In the genomic region with DNA sequence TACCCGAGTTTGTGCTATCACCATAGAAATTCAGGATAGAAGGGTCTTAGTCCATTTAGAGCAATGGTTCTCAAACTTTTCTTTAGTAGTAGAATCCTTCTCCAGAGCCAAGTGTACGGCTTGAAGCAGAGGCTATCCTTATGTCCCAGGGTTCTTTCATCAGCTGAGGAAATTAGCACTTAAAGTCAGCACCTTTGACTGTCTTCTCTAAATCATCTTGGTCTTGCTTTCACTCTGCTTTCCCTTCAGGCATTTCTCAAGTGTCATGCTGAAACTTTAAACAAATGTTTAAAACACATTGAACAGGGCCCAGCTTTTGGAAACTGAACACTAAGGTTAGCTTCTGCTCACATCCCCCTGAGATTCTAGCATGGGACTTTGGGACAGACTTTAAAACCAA, we compare ENCODE assay signal across 23 cellular contexts.
DNase-seq lines count a peak whose midpoint lies in the region; ATAC-seq and TF ChIP-seq lines count a peak whose summit lies in the region.
"Had no signal": no experiment of that assay in that cellular context is flagged by ENCODE, and none has a peak within 500 bp of the region (broad histone marks: within the 10 kb centered on the region; RNA-seq: fewer than 3 reads in every experiment).

No MANE protein-coding gene starts in this region.

- ATAC-seq in body of pancreas (no peak), GM21723 (IDR thresholded peaks at IDR 0.05; ENCODE audit: unreplicated experiment) (no peak)
- ATAC-seq: stimulated activated memory B cell treated with anti-CD40 and anti-IgM and Interleukin-4, amounts not matched to agents 10 μg/mL and 1 μg/mL and 100 μg/mL, for 72 hours had no signal

- H3K36me3 ChIP-seq in GM23248 (ENCODE audit: low read depth) (no peaks in the 10 kb centered on the region), body of pancreas (replicated peaks in 1 of 2; ENCODE audit: insufficient read depth in 1 of 2, low read depth in 2 of 2) (no peaks in the 10 kb centered on the region), subcutaneous abdominal adipose tissue (ENCODE audit: control insufficient read depth in 5 of 5, insufficient read depth in 5 of 5, low read length in 5 of 5) (no peaks in the 10 kb centered on the region)
- H3K36me3 ChIP-seq: colonic mucosa had no signal

- no peak overlapping the region for H3K4me3 Mint-ChIP-seq in mesothelial cell of epicardium
- H3K4me3 Mint-ChIP-seq: activated naive CD4-positive, alpha-beta T cell treated with anti-CD3 and anti-CD28 coated beads for 36 hours; CD4-positive, CD25-positive, alpha-beta regulatory T cell; memory B cell; stimulated activated memory B cell treated with anti-CD40 and anti-IgM and Interleukin-4, amounts not matched to agents 10 μg/mL and 1 μg/mL and 100 μg/mL, for 72 hours; T-helper 1 cell treated with Interleukin-12 subunit alpha and Interleukin-12 subunit beta and Interleukin-4 antibody, amounts not matched to agents 30 μg/mL and 1 μg/mL, for 36 hours had no signal

- no peaks in the 10 kb centered on the region for H3K9me3 ChIP-seq in GM23248 (ENCODE audit: low read depth)
- H3K9me3 ChIP-seq in body of pancreas: no peaks in the 10 kb centered on the region
- no peaks in the 10 kb centered on the region for H3K9me3 ChIP-seq in subcutaneous abdominal adipose tissue (ENCODE audit: control insufficient read depth in 5 of 5, low read length in 5 of 5)
- H3K9me3 ChIP-seq: colonic mucosa had no signal

- no peaks in the 10 kb centered on the region for H3K9me3 Mint-ChIP-seq in mesothelial cell of epicardium
- H3K9me3 Mint-ChIP-seq: activated naive CD4-positive, alpha-beta T cell treated with anti-CD3 and anti-CD28 coated beads for 36 hours; CD4-positive, CD25-positive, alpha-beta regulatory T cell; memory B cell; stimulated activated memory B cell treated with anti-CD40 and anti-IgM and Interleukin-4, amounts not matched to agents 10 μg/mL and 1 μg/mL and 100 μg/mL, for 72 hours; T-helper 1 cell treated with Interleukin-12 subunit alpha and Interleukin-12 subunit beta and Interleukin-4 antibody, amounts not matched to agents 30 μg/mL and 1 μg/mL, for 36 hours had no signal

- no peak for TF ChIP-seq POLR2A in body of pancreas (IDR thresholded peaks at IDR 0.05)

- no peak overlapping the region for H2AFZ ChIP-seq in GM23248

- intact Hi-C loops in body of pancreas (cut with DNase I): no loop called here

- H3K4me3 ChIP-seq in GM23248 (no peak overlapping the region), body of pancreas (no peak overlapping the region), subcutaneous abdominal adipose tissue (ENCODE audit: low read depth in 1 of 5, low read length in 5 of 5) (no peak overlapping the region)
- H3K4me3 ChIP-seq: colonic mucosa had no signal

- no peaks in the 10 kb centered on the region for H3K9me2 ChIP-seq in GM23248 (ENCODE audit: insufficient read depth)

- DNase-seq in GM23248: no peak
- no peak for DNase-seq in body of pancreas
- DNase-seq in mesothelial cell of epicardium (ENCODE audit: low spot score in 2 of 2, unreplicated experiment in 2 of 2): no peak
- no peak for DNase-seq in retina
- no peak for DNase-seq in NCI-H1048 (lab: John Stamatoyannopoulos, UW)
- DNase-seq in NCI-H1436 (lab: John Stamatoyannopoulos, UW): no peak
- DNase-seq: activated CD4-positive, alpha-beta T cell treated with anti-CD3 and anti-CD28 coated beads, Interleukin-2, amount 50 U/mL, for 48 hours; activated naive CD4-positive, alpha-beta T cell treated with anti-CD3 and anti-CD28 coated beads for 36 hours; activated T-cell treated with anti-CD3 and anti-CD28 coated beads, Interleukin-2, amount 50 U/mL, for 1 hour; anterior cingulate cortex; CD4-positive, CD25-positive, alpha-beta regulatory T cell; colonic mucosa; DMS153; GDM1; NCI-H146; NCI-H2171 treated with DMSO at 0.1 percent for 48 hours; SHP77 had no signal

- H3K9ac ChIP-seq in GM23248 (peak overlapping the region; percentile 74; the same call in 1 of the 2 replicates), subcutaneous abdominal adipose tissue (ENCODE audit: low read length in 5 of 5) (no peak overlapping the region)

- H3F3A ChIP-seq in GM23248 (ENCODE audit: insufficient read depth): peaks cover 48% of the 10 kb centered on the region

- no peaks in the 10 kb centered on the region for H3K27me3 ChIP-seq in GM23248 (replicated peaks; ENCODE audit: insufficient read depth)
- H3K27me3 ChIP-seq in body of pancreas: no peaks in the 10 kb centered on the region
- H3K27me3 ChIP-seq in subcutaneous abdominal adipose tissue (ENCODE audit: control insufficient read depth in 5 of 5, insufficient read depth in 4 of 5, low read length in 5 of 5): no peaks in the 10 kb centered on the region
- H3K27me3 ChIP-seq: colonic mucosa had no signal

- no peak for TF ChIP-seq CTCF in body of pancreas (IDR thresholded peaks at IDR 0.05)
- no peak for TF ChIP-seq CTCF in mesothelial cell of epicardium (IDR thresholded peaks at IDR 0.05; ENCODE audit: unreplicated experiment)

- H3K4me2 ChIP-seq in GM23248 (ENCODE audit: unreplicated experiment): no peak overlapping the region

- no peaks in the 10 kb centered on the region for H3K27me3 Mint-ChIP-seq in mesothelial cell of epicardium (ENCODE audit: low read depth)
- H3K27me3 Mint-ChIP-seq: memory B cell had no signal

- H3K27ac Mint-ChIP-seq in mesothelial cell of epicardium: peak overlapping the region; percentile 44
- H3K27ac Mint-ChIP-seq: activated naive CD4-positive, alpha-beta T cell treated with anti-CD3 and anti-CD28 coated beads for 36 hours; CD4-positive, CD25-positive, alpha-beta regulatory T cell; memory B cell; stimulated activated memory B cell treated with anti-CD40 and anti-IgM and Interleukin-4, amounts not matched to agents 10 μg/mL and 1 μg/mL and 100 μg/mL, for 72 hours; T-helper 1 cell treated with Interleukin-12 subunit alpha and Interleukin-12 subunit beta and Interleukin-4 antibody, amounts not matched to agents 30 μg/mL and 1 μg/mL, for 36 hours had no signal

- peak overlapping the region; percentile 93 for H3K27ac ChIP-seq in GM23248
- H3K27ac ChIP-seq in body of pancreas: peak overlapping the region; percentile 16 to 86 (median 72)
- peak overlapping the region; percentile 76 for H3K27ac ChIP-seq in subcutaneous abdominal adipose tissue (ENCODE audit: low read depth, low read length)
- H3K27ac ChIP-seq: colonic mucosa, VCaP had no signal

- H4K20me1 ChIP-seq in GM23248 (ENCODE audit: insufficient read depth): no peaks in the 10 kb centered on the region

- in situ Hi-C loops in GM23248 (cut with MboI): no loop called here

- H3K4me1 ChIP-seq in GM23248 (ENCODE audit: insufficient read depth) (peaks cover 54% of the 10 kb centered on the region), body of pancreas (peaks cover 54% of the 10 kb centered on the region), subcutaneous abdominal adipose tissue (ENCODE audit: control insufficient read depth in 5 of 5, insufficient read depth in 5 of 5, low read length in 5 of 5) (peaks cover 13 to 51% (median 43%) of the 10 kb centered on the region in 5 donors)
- H3K4me1 ChIP-seq: colonic mucosa had no signal

- no peaks in the 10 kb centered on the region for H3K36me3 Mint-ChIP-seq in mesothelial cell of epicardium
- H3K36me3 Mint-ChIP-seq: CD4-positive, CD25-positive, alpha-beta regulatory T cell; memory B cell; stimulated activated memory B cell treated with anti-CD40 and anti-IgM and Interleukin-4, amounts not matched to agents 10 μg/mL and 1 μg/mL and 100 μg/mL, for 72 hours had no signal

- peaks cover 64% of the 10 kb centered on the region for H3K79me2 ChIP-seq in GM23248 (ENCODE audit: insufficient read depth)

- WGBS in GM23248 (ENCODE audit: low coverage in 1 of 2, low lambda C conversion rate in 2 of 2, missing lambda C conversion rate in 2 of 2), 2 experiments: 94 to 98% methylated on average over 2 of the region's 2 CpGs
- 69 to 90% methylated on average over 2 of the region's 2 CpGs for WGBS in body of pancreas, 2 donors

- peaks cover 48% of the 10 kb centered on the region for H3K4me1 Mint-ChIP-seq in mesothelial cell of epicardium
- H3K4me1 Mint-ChIP-seq: CD4-positive, CD25-positive, alpha-beta regulatory T cell; stimulated activated memory B cell treated with anti-CD40 and anti-IgM and Interleukin-4, amounts not matched to agents 10 μg/mL and 1 μg/mL and 100 μg/mL, for 72 hours had no signal
